1 cellular context compared by ENCODE assay signal in the genomic region with DNA sequence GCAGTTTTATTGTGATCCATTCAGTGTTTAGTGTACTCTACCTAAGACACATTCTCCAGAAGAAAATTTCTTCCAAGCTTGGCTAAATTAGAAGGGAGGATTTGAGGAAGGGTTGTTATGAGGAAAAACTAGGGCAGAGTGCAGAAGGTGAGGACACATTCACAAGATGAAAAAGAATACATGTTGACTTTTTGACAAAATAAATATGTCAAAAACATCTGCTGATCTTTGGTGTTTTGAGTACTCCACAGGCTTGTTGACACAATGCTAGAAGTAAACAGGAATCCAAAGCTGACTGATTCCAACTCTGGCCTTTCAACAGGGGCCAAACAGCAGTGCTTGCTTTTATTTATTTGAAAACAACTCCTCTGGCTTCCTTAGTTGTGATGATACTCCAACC.
TF ChIP-seq lines count a peak whose summit lies in the region.

No MANE protein-coding gene starts in this region.

TF ChIP-seq in HepG2, 621 proteins besides CTCF, POLR2A, EP300 and RAD21 (continued from another document):
- TF ChIP-seq, protein P1, sequence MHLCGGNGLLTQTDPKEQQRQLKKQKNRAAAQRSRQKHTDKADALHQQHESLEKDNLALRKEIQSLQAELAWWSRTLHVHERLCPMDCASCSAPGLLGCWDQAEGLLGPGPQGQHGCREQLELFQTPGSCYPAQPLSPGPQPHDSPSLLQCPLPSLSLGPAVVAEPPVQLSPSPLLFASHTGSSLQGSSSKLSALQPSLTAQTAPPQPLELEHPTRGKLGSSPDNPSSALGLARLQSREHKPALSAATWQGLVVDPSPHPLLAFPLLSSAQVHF (CRISPR knock-in tag; IDR thresholded peaks at IDR 0.05): no peak
- TF ChIP-seq ADNP (CRISPR knock-in tag; IDR thresholded peaks at IDR 0.05) (no peak), ZNF496 (CRISPR knock-in tag; IDR thresholded peaks at IDR 0.05; ENCODE audit: insufficient replicate concordance) (no peak), ZNF556 (CRISPR knock-in tag; IDR thresholded peaks at IDR 0.05; ENCODE audit: borderline replicate concordance) (peak; percentile 58; the same call in 1 of the 2 replicates), ARHGAP35 (CRISPR knock-in tag; IDR thresholded peaks at IDR 0.05; ENCODE audit: borderline replicate concordance) (no peak), RARG (CRISPR knock-in tag; IDR thresholded peaks at IDR 0.05; ENCODE audit: low read depth) (no peak), NFE2L2 (IDR thresholded peaks at IDR 0.05; ENCODE audit: low read length) (no peak)
- TF ChIP-seq, protein P2, sequence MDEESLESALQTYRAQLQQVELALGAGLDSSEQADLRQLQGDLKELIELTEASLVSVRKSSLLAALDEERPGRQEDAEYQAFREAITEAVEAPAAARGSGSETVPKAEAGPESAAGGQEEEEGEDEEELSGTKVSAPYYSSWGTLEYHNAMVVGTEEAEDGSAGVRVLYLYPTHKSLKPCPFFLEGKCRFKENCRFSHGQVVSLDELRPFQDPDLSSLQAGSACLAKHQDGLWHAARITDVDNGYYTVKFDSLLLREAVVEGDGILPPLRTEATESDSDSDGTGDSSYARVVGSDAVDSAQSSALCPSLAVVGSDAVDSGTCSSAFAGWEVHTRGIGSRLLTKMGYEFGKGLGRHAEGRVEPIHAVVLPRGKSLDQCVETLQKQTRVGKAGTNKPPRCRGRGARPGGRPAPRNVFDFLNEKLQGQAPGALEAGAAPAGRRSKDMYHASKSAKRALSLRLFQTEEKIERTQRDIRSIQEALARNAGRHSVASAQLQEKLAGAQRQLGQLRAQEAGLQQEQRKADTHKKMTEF (CRISPR knock-in tag; IDR thresholded peaks at IDR 0.05): peak; percentile 96
- TF ChIP-seq, protein P3, sequence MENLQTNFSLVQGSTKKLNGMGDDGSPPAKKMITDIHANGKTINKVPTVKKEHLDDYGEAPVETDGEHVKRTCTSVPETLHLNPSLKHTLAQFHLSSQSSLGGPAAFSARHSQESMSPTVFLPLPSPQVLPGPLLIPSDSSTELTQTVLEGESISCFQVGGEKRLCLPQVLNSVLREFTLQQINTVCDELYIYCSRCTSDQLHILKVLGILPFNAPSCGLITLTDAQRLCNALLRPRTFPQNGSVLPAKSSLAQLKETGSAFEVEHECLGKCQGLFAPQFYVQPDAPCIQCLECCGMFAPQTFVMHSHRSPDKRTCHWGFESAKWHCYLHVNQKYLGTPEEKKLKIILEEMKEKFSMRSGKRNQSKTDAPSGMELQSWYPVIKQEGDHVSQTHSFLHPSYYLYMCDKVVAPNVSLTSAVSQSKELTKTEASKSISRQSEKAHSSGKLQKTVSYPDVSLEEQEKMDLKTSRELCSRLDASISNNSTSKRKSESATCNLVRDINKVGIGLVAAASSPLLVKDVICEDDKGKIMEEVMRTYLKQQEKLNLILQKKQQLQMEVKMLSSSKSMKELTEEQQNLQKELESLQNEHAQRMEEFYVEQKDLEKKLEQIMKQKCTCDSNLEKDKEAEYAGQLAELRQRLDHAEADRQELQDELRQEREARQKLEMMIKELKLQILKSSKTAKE (CRISPR knock-in tag; IDR thresholded peaks at IDR 0.05; ENCODE audit: borderline replicate concordance): no peak
- TF ChIP-seq, protein P4, sequence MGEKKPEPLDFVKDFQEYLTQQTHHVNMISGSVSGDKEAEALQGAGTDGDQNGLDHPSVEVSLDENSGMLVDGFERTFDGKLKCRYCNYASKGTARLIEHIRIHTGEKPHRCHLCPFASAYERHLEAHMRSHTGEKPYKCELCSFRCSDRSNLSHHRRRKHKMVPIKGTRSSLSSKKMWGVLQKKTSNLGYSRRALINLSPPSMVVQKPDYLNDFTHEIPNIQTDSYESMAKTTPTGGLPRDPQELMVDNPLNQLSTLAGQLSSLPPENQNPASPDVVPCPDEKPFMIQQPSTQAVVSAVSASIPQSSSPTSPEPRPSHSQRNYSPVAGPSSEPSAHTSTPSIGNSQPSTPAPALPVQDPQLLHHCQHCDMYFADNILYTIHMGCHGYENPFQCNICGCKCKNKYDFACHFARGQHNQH (CRISPR knock-in tag; IDR thresholded peaks at IDR 0.05): peak; percentile 76; the same call in 1 of the 2 replicates
- TF ChIP-seq, protein P5, sequence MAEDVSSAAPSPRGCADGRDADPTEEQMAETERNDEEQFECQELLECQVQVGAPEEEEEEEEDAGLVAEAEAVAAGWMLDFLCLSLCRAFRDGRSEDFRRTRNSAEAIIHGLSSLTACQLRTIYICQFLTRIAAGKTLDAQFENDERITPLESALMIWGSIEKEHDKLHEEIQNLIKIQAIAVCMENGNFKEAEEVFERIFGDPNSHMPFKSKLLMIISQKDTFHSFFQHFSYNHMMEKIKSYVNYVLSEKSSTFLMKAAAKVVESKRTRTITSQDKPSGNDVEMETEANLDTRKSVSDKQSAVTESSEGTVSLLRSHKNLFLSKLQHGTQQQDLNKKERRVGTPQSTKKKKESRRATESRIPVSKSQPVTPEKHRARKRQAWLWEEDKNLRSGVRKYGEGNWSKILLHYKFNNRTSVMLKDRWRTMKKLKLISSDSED (CRISPR knock-in tag; IDR thresholded peaks at IDR 0.05): no peak
